11 cellular contexts compared by ENCODE assay signal in the genomic region with DNA sequence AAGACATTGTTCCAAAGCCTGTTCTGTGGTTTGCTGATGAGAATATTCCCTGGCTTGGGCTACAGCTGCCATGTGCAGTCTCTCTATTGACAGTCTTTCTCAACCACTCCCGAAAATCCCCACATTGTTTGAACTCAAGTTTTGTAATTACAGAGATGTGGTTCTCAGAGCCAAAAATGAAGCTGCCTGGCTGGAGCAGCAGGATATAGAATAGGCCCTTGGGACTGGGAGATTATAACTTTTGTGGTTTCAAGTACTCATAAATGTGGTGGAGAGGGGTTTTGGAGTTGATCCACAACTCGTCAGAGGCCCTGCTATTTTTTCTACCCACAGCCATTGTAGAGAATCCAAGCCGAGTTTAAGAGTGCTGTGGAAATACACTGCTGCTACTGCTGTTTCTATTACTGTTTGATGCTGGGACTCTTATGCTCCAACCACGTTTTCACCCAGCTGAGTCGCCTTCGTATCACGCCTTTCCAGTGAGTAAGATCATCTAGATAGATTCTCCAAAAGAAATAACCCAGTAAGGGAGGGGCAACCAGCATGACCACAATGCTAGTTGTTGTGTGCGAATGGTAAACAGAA. TPM values are rescaled to one million over a fixed set of nuclear protein-coding genes. Genes with fewer than 3 reads are reported as not detected.
DNase-seq lines count a peak whose midpoint lies in the region; ATAC-seq and TF ChIP-seq lines count a peak whose summit lies in the region.
"Had no signal": no experiment of that assay in that cellular context is flagged by ENCODE, and none has a peak within 500 bp of the region (broad histone marks: within the 10 kb centered on the region; RNA-seq: fewer than 3 reads in every experiment).

No MANE protein-coding gene starts in this region.

- H3K27me3 Mint-ChIP-seq in T-cell, result peaks cover 0 to 25% of the 10 kb centered on the region in 2 donors
- H3K27me3 Mint-ChIP-seq in CD4-positive, alpha-beta T cell, result no peaks in the 10 kb centered on the region

- ATAC-seq in T-cell (replicated peaks in 1 of 4), result no peak
- no peak for ATAC-seq in CD4-positive, alpha-beta T cell (ENCODE audit: poor library complexity)

- peak; percentile 23 for DNase-seq in NCI-H1436 (lab: John Stamatoyannopoulos, UW)
- no peak for DNase-seq in NCI-H1436 treated with DMSO at 0.1 percent for 48 hours (lab: John Stamatoyannopoulos, UW)
- peak; percentile 66 for DNase-seq in NCI-H226
- peak; percentile 76 for DNase-seq in epithelial cell of esophagus (ENCODE audit: low read depth)
- DNase-seq in midbrain (lab: John Stamatoyannopoulos, UW), result no peak
- no peak for DNase-seq in T-cell
- no peak for DNase-seq in CD4-positive, alpha-beta T cell

- no peaks in the 10 kb centered on the region for H3K9me3 Mint-ChIP-seq in T-cell
- no peaks in the 10 kb centered on the region for H3K9me3 Mint-ChIP-seq in CD4-positive, alpha-beta T cell

- H3K27ac ChIP-seq in CD4-positive, alpha-beta T cell (ENCODE audit: low read depth, low read length), result no peak overlapping the region

- peak overlapping the region; percentile 53 for H3K4me2 ChIP-seq in skeletal muscle satellite cell (ENCODE audit: low read length)

- TF ChIP-seq CTCF in epithelial cell of esophagus (IDR thresholded peaks at IDR 0.05; ENCODE audit: insufficient read depth, low read depth, low read length, missing control alignments), result no peak
- TF ChIP-seq CTCF in CD4-positive, alpha-beta T cell (IDR thresholded peaks at IDR 0.05), result no peak

- H3K4me1 Mint-ChIP-seq in T-cell, result peaks cover 0 to 2% (median 0%) of the 10 kb centered on the region in 3 donors
- H3K4me1 Mint-ChIP-seq in CD4-positive, alpha-beta T cell (ENCODE audit: low read depth), result no peaks in the 10 kb centered on the region

- H3K9ac ChIP-seq in skeletal muscle satellite cell (ENCODE audit: low read depth, low read length), result peak overlapping the region; percentile 64

- peaks cover 51% of the 10 kb centered on the region for H3K4me1 ChIP-seq in skeletal muscle satellite cell (ENCODE audit: control insufficient read depth, insufficient read depth, low read length)

- CTCF ChIA-PET in T-cell (lab: Charles Lee), result interaction anchor here in 1 of 2 donors (0.6 kb wide), 1 partner anchor 490 kb away, joined by 3 read pairs; no protein-coding TSS in a partner anchor
- CTCF ChIA-PET in CD4-positive, alpha-beta T cell (lab: Charles Lee), result no interaction called here

- intact Hi-C loops in CD4-positive, alpha-beta T cell (cut with DNase I, micrococcal nuclease), result no loop called here

- H3K36me3 Mint-ChIP-seq in T-cell, result no peaks in the 10 kb centered on the region
- H3K36me3 Mint-ChIP-seq in CD4-positive, alpha-beta T cell (ENCODE audit: low read depth), result no peaks in the 10 kb centered on the region

- no peak overlapping the region for H3K4me3 ChIP-seq in epithelial cell of esophagus (ENCODE audit: low read length)
- H3K4me3 ChIP-seq in skeletal muscle satellite cell (ENCODE audit: low read length), result peak overlapping the region; percentile 26
- H3K4me3 ChIP-seq: thoracic aorta had no signal

- H3K9me3 ChIP-seq in skeletal muscle satellite cell (replicated peaks; ENCODE audit: low read length), result no peaks in the 10 kb centered on the region
- no peaks in the 10 kb centered on the region for H3K9me3 ChIP-seq in CD4-positive, alpha-beta T cell (ENCODE audit: control insufficient read depth, low read length)
- H3K9me3 ChIP-seq: thoracic aorta had no signal

- no peaks in the 10 kb centered on the region for H3K27me3 ChIP-seq in skeletal muscle satellite cell (ENCODE audit: control insufficient read depth, insufficient read depth, low read length)
- no peaks in the 10 kb centered on the region for H3K27me3 ChIP-seq in CD4-positive, alpha-beta T cell (ENCODE audit: control insufficient read depth, insufficient read depth, low read length)

- no peak overlapping the region for H3K4me3 Mint-ChIP-seq in T-cell
- no peak overlapping the region for H3K4me3 Mint-ChIP-seq in CD4-positive, alpha-beta T cell

- H3K27ac Mint-ChIP-seq in T-cell, result no peak overlapping the region
- H3K27ac Mint-ChIP-seq in CD4-positive, alpha-beta T cell, result no peak overlapping the region

- H3K36me3 ChIP-seq in skeletal muscle satellite cell (ENCODE audit: insufficient read depth, low read length), result no peaks in the 10 kb centered on the region
- H3K36me3 ChIP-seq: thoracic aorta had no signal

- POLR2A ChIA-PET in T-cell (lab: Charles Lee), result no interaction called here
- POLR2A ChIA-PET in CD4-positive, alpha-beta T cell (lab: Charles Lee), result no interaction called here

RNA-seq across cellular contexts. Expression of gene ATXN3L, which starts 57.1 kb away (rescaled TPM):
- total RNA-seq in skeletal muscle satellite cell (2012; rRNA removed), result not detected in 2 replicates
- not detected for total RNA-seq in T-cell
- total RNA-seq in CD4-positive, alpha-beta T cell, result not detected
- total RNA-seq: glomerular endothelial cell, NCI-H460, thoracic aorta had no signal

Comparison
In these comparisons a context has a peak if more than half of its experiments do, and no peak if none do; other contexts are left out.
1. DNase-seq: peak in NCI-H1436 (single experiment), NCI-H226 (single experiment) and epithelial cell of esophagus (single experiment); none in NCI-H1436 treated with DMSO at 0.1 percent for 48 hours (single experiment), midbrain (single experiment), T-cell (0 of 34) and CD4-positive, alpha-beta T cell (0 of 10).